13 cellular contexts compared by ENCODE assay signal in genomic region chr1:192604979-192605620, GRCh38. TPM values are rescaled to one million over a fixed set of nuclear protein-coding genes. Genes with fewer than 3 reads are reported as not detected.
A peak's percentile ranks its signal among the peaks of the same experiment; 100 is the strongest.
DNase-seq lines count a peak whose midpoint lies in the region; ATAC-seq and TF ChIP-seq lines count a peak whose summit lies in the region.
"Had no signal": no experiment of that assay in that cellular context is flagged by ENCODE, and none has a peak within 500 bp of the region (broad histone marks: within the 10 kb centered on the region; RNA-seq: fewer than 3 reads in every experiment).

No MANE protein-coding gene starts in this region.

- no peak for TF ChIP-seq CTCF in cardiac fibroblast (IDR thresholded peaks at IDR 0.05; ENCODE audit: low read depth, low read length)

- peak overlapping the region; percentile 73 to 92 (median 88) for H3K27ac Mint-ChIP-seq in IgD-negative memory B cell
- no peak overlapping the region for H3K27ac Mint-ChIP-seq in T-helper 17 cell
- H3K27ac Mint-ChIP-seq: H9 had no signal

- H3K4me3 Mint-ChIP-seq in IgD-negative memory B cell (peak overlapping the region in 3 of 4 donors; percentile 23 to 60 (median 44)), T-helper 17 cell (no peak overlapping the region)
- H3K4me3 Mint-ChIP-seq: H9 had no signal

- H3K9me3 ChIP-seq in T-helper 17 cell (ENCODE audit: control insufficient read depth, low read length, poor library complexity, severe bottlenecking): no peaks in the 10 kb centered on the region

- peak; percentile 71 for DNase-seq in CD1c-positive myeloid dendritic cell (ENCODE audit: extremely low spot score)
- DNase-seq in cardiac fibroblast (ENCODE audit: low read depth in 2 of 2): peak; percentile 36 to 63
- no peak for DNase-seq in nucleus accumbens (lab: John Stamatoyannopoulos, UW)
- no peak for DNase-seq in middle frontal gyrus (ENCODE audit: extremely low spot score, low spot score)
- DNase-seq in AG08395 (ENCODE audit: low spot score): no peak
- DNase-seq in T-helper 17 cell: no peak
- DNase-seq: activated CD4-positive, alpha-beta T cell treated with anti-CD3 and anti-CD28 coated beads, Interleukin-2, amount 50 U/mL, for 4 hours; H9; NCI-H226; stimulated activated CD4-positive, alpha-beta T cell treated with anti-CD3 and anti-CD28 coated beads, Interleukin-12 subunit alpha, Interleukin-12 subunit beta, amount 100 ng/mL, for 4 hours had no signal

- H3K9me3 Mint-ChIP-seq in IgD-negative memory B cell: no peaks in the 10 kb centered on the region
- H3K9me3 Mint-ChIP-seq: H9 had no signal

- H3K4me3 ChIP-seq in cardiac fibroblast (replicated peaks in 1 of 2; ENCODE audit: low read depth in 2 of 2, low read length in 2 of 2): no peak overlapping the region

- H3K36me3 Mint-ChIP-seq in IgD-negative memory B cell: no peaks in the 10 kb centered on the region
- peaks cover 3% of the 10 kb centered on the region for H3K36me3 Mint-ChIP-seq in T-helper 17 cell (ENCODE audit: low read depth)

- peaks cover 2% of the 10 kb centered on the region for H3K27me3 Mint-ChIP-seq in IgD-negative memory B cell
- peaks cover 11% of the 10 kb centered on the region for H3K27me3 Mint-ChIP-seq in T-helper 17 cell

- H3K4me1 Mint-ChIP-seq in IgD-negative memory B cell (peaks cover 16 to 19% (median 19%) of the 10 kb centered on the region in 3 donors), T-helper 17 cell (peaks cover 19% of the 10 kb centered on the region)
- H3K4me1 Mint-ChIP-seq: H9 had no signal

- peak; percentile 26 for ATAC-seq in GM21717 (IDR thresholded peaks at IDR 0.05; ENCODE audit: unreplicated experiment)
- ATAC-seq in T-helper 17 cell: no peak

RNA-seq across cellular contexts. Expression of gene RGS1, which starts 29.5 kb away (rescaled TPM):
- polyA plus RNA-seq in IgD-negative memory B cell: 119 TPM
- 100 to 1,000 TPM; 387 to 736 TPM for total RNA-seq in T-helper 17 cell
- total RNA-seq: H9 had no signal
- polyA plus RNA-seq: BJ had no signal

RNA-seq across cellular contexts. Expression of gene RGS13, which starts 30.8 kb away (rescaled TPM):
- polyA plus RNA-seq in IgD-negative memory B cell: 0.33 TPM
- under 1 TPM; 0.05 to 0.26 TPM for total RNA-seq in T-helper 17 cell
- total RNA-seq: H9 had no signal
- polyA plus RNA-seq: BJ had no signal

Comparison
In these comparisons a context has a peak if more than half of its experiments do, and no peak if none do; other contexts are left out.
1. DNase-seq: peak in CD1c-positive myeloid dendritic cell (single experiment) and cardiac fibroblast (2 of 2); none in nucleus accumbens (0 of 56), middle frontal gyrus (single experiment), AG08395 (single experiment) and T-helper 17 cell (0 of 3).